ENCODE assay signal across 8 cellular contexts in genomic region chr1:149936992-149937705, GRCh38. TPM values are rescaled to one million over a fixed set of nuclear protein-coding genes. Genes with fewer than 3 reads are reported as not detected.
DNase-seq lines count a peak whose midpoint lies in the region; ATAC-seq and TF ChIP-seq lines count a peak whose summit lies in the region.

No MANE protein-coding gene starts in this region.

- H3K36me3 Mint-ChIP-seq in activated naive CD4-positive, alpha-beta T cell treated with anti-CD3 and anti-CD28 coated beads, Interleukin-2, amount 10 ng/mL, durations not matched to agents 7 days and 5 days: no peaks in the 10 kb centered on the region
- H3K36me3 Mint-ChIP-seq in endodermal cell (ENCODE audit: low read depth) (no peaks in the 10 kb centered on the region), nephron progenitor cell (ENCODE audit: low read depth) (peaks cover 2% of the 10 kb centered on the region)

- no peaks in the 10 kb centered on the region for H3K9me3 Mint-ChIP-seq in activated naive CD4-positive, alpha-beta T cell treated with anti-CD3 and anti-CD28 coated beads, Interleukin-2, amount 10 ng/mL, durations not matched to agents 7 days and 5 days
- H3K9me3 Mint-ChIP-seq in endodermal cell (no peaks in the 10 kb centered on the region), nephron progenitor cell (no peaks in the 10 kb centered on the region)

- peak overlapping the region; percentile 89 for H2AFZ ChIP-seq in PC-9

- H3K27ac ChIP-seq in PC-9 (peak overlapping the region; percentile 95), endodermal cell (ENCODE audit: low read depth, low read length) (no peak overlapping the region)

- peaks cover 38% of the 10 kb centered on the region for H3K4me1 Mint-ChIP-seq in activated naive CD4-positive, alpha-beta T cell treated with anti-CD3 and anti-CD28 coated beads, Interleukin-2, amount 10 ng/mL, durations not matched to agents 7 days and 5 days
- H3K4me1 Mint-ChIP-seq in endodermal cell (peaks cover 42% of the 10 kb centered on the region), nephron progenitor cell (peaks cover 58% of the 10 kb centered on the region)

- peak overlapping the region; percentile 11 for H3K27ac Mint-ChIP-seq in activated naive CD4-positive, alpha-beta T cell treated with anti-CD3 and anti-CD28 coated beads, Interleukin-2, amount 10 ng/mL, durations not matched to agents 7 days and 5 days
- peak overlapping the region; percentile 85 for H3K27ac Mint-ChIP-seq in endodermal cell
- H3K27ac Mint-ChIP-seq in nephron progenitor cell: no peak overlapping the region

- WGBS in endodermal cell (ENCODE audit: insufficient coverage in 1 of 2, insufficient read length in 1 of 2), 2 experiments: 30 to 39% methylated on average over 5 to 8 of the region's 8 CpGs

- peak overlapping the region; percentile 89 for H3K4me2 ChIP-seq in PC-9

- peaks cover 10% of the 10 kb centered on the region for H3K27me3 Mint-ChIP-seq in activated naive CD4-positive, alpha-beta T cell treated with anti-CD3 and anti-CD28 coated beads, Interleukin-2, amount 10 ng/mL, durations not matched to agents 7 days and 5 days
- H3K27me3 Mint-ChIP-seq in endodermal cell (ENCODE audit: insufficient read depth) (no peaks in the 10 kb centered on the region), nephron progenitor cell (ENCODE audit: low read depth, poor library complexity) (no peaks in the 10 kb centered on the region)

- ATAC-seq in HG03378 (IDR thresholded peaks at IDR 0.05; ENCODE audit: unreplicated experiment) (no peak), HG02610 (IDR thresholded peaks at IDR 0.05; ENCODE audit: unreplicated experiment) (no peak), HG02938 (IDR thresholded peaks at IDR 0.05; ENCODE audit: unreplicated experiment) (no peak)

- H3K9ac ChIP-seq in endodermal cell (ENCODE audit: extremely low read depth, low read length, poor library complexity, severe bottlenecking): no peak overlapping the region

- H3K9me2 ChIP-seq in PC-9 (ENCODE audit: insufficient read depth): no peaks in the 10 kb centered on the region

- no peaks in the 10 kb centered on the region for H3K79me2 ChIP-seq in PC-9 (ENCODE audit: low read depth)

- intact Hi-C loops in PC-9 (cut with micrococcal nuclease; ENCODE audit: unreplicated experiment): loop anchor here (1.0 kb wide), 1 partner anchor 10 kb away; the partner anchor contains the start of gene SF3B4

- no peak for DNase-seq in activated naive CD4-positive, alpha-beta T cell treated with anti-CD3 and anti-CD28 coated beads, Interleukin-2, amount 10 ng/mL, durations not matched to agents 7 days and 5 days
- DNase-seq in activated naive CD4-positive, alpha-beta T cell treated with anti-CD3 and anti-CD28 coated beads, Interleukin-2, amount 50 U/mL, for 16 hours: no peak
- DNase-seq in PC-9: peak; percentile 80 to 92
- peak; percentile 69 for DNase-seq in endodermal cell
- no peak for DNase-seq in nephron progenitor cell

- H3K27me3 ChIP-seq in PC-9 (ENCODE audit: insufficient read depth, low read depth) (no peaks in the 10 kb centered on the region), endodermal cell (ENCODE audit: control insufficient read depth, insufficient read depth, low read length, poor library complexity, severe bottlenecking) (no peaks in the 10 kb centered on the region)

- H4K20me1 ChIP-seq in PC-9 (ENCODE audit: insufficient read depth): no peaks in the 10 kb centered on the region

- H3K4me3 ChIP-seq in PC-9: peak overlapping the region; percentile 81
- H3K4me3 ChIP-seq in endodermal cell (ENCODE audit: low read length): peak overlapping the region; percentile 29

- H3K4me3 Mint-ChIP-seq in activated naive CD4-positive, alpha-beta T cell treated with anti-CD3 and anti-CD28 coated beads, Interleukin-2, amount 10 ng/mL, durations not matched to agents 7 days and 5 days: no peak overlapping the region
- peak overlapping the region; percentile 57 for H3K4me3 Mint-ChIP-seq in endodermal cell
- peak overlapping the region; percentile 84 for H3K4me3 Mint-ChIP-seq in nephron progenitor cell

- TF ChIP-seq CTCF in PC-9 (conservative IDR thresholded peaks at IDR 0.05) (0 out of 2 replicates have a peak, but pooled peaks have one; percentile 16), endodermal cell (conservative IDR thresholded peaks at IDR 0.05) (no peak), nephron progenitor cell (IDR thresholded peaks at IDR 0.05) (no peak)

- peaks cover 40% of the 10 kb centered on the region for H3K4me1 ChIP-seq in PC-9 (replicated peaks; ENCODE audit: insufficient read depth)
- H3K4me1 ChIP-seq in endodermal cell (ENCODE audit: control insufficient read depth, insufficient read depth, low read length): no peaks in the 10 kb centered on the region

- POLR2A ChIA-PET in PC-9 (lab: Charles Lee; ENCODE audit: unreplicated experiment): interaction anchor here (0.6 to 1.1 kb wide), 4 partner anchors 11 to 294 kb away, joined by 3 to 33 read pairs (median 4); a partner anchor contains a TSS

- H3F3A ChIP-seq in PC-9 (ENCODE audit: insufficient read depth, low read depth): peaks cover 52% of the 10 kb centered on the region

- TSS peak; percentile 15 for BruUV-seq in PC-9 (replicated peaks; lab: Mats Ljungman, UMichigan)

- H3K36me3 ChIP-seq in PC-9 (ENCODE audit: low read depth) (peaks cover under 1% of the 10 kb centered on the region; the same call in 1 of the 2 replicates), endodermal cell (ENCODE audit: control insufficient read depth, insufficient read depth, low read length) (no peaks in the 10 kb centered on the region)

- no peaks in the 10 kb centered on the region for H3K9me3 ChIP-seq in PC-9 (ENCODE audit: insufficient read depth, low read depth)
- H3K9me3 ChIP-seq in endodermal cell (ENCODE audit: control insufficient read depth, low read length): no peaks in the 10 kb centered on the region

- CTCF ChIA-PET in activated naive CD4-positive, alpha-beta T cell treated with anti-CD3 and anti-CD28 coated beads, Interleukin-2, amount 10 ng/mL, durations not matched to agents 7 days and 5 days (lab: Charles Lee): interaction anchor here (0.6 to 1.1 kb wide), 3 partner anchors 9 to 250 kb away, joined by 3 read pairs; no protein-coding TSS in a partner anchor
- CTCF ChIA-PET in PC-9 (lab: Charles Lee): no interaction called here

RNA-seq across cellular contexts. Expression of gene MTMR11, which starts 0.5 kb away (rescaled TPM):
- total RNA-seq in PC-9 (2021) (16.0 and 18.2 TPM in 2 replicates), endodermal cell (1 to 10 TPM; 4.7 to 6.6 TPM)
- polyA plus RNA-seq in endodermal cell (2013, experiment 1 of 2): 9.5 TPM
- polyA plus RNA-seq in endodermal cell (2013, experiment 2 of 2): 8.2 TPM

RNA-seq across cellular contexts. Expression of gene SF3B4, which starts 9.5 kb away (rescaled TPM):
- total RNA-seq in PC-9 (2021): 50.8 and 73.1 TPM in 2 replicates
- 10 to 100 TPM; 85.8 to 93.8 TPM for total RNA-seq in endodermal cell
- 78.1 TPM for polyA plus RNA-seq in endodermal cell (2013, experiment 1 of 2)
- polyA plus RNA-seq in endodermal cell (2013, experiment 2 of 2): 64.5 TPM

RNA-seq across cellular contexts. Expression of gene SV2A, which starts 19.5 kb away (rescaled TPM):
- total RNA-seq in PC-9 (2021) (0.20 and 0.33 TPM in 2 replicates), endodermal cell (10 to 100 TPM; 25.6 to 26.2 TPM)
- polyA plus RNA-seq in endodermal cell (2013, experiment 1 of 2): 36.6 TPM
- 31.9 TPM for polyA plus RNA-seq in endodermal cell (2013, experiment 2 of 2)

RNA-seq across cellular contexts. Expression of gene BOLA1, which starts 37.8 kb away (rescaled TPM):
- total RNA-seq in PC-9 (2021) (16.2 and 23.7 TPM in 2 replicates), endodermal cell (10 to 100 TPM; 10.2 to 14.7 TPM)
- polyA plus RNA-seq in endodermal cell (2013, experiment 1 of 2): 4.1 TPM
- 3.6 TPM for polyA plus RNA-seq in endodermal cell (2013, experiment 2 of 2)

Comparison
In these comparisons a context has a peak if more than half of its experiments do, and no peak if none do; other contexts are left out.
1. DNase-seq: peak in PC-9 (2 of 2) and endodermal cell (single experiment); none in activated naive CD4-positive, alpha-beta T cell treated with anti-CD3 and anti-CD28 coated beads, Interleukin-2, amount 10 ng/mL, durations not matched to agents 7 days and 5 days (single experiment), activated naive CD4-positive, alpha-beta T cell treated with anti-CD3 and anti-CD28 coated beads, Interleukin-2, amount 50 U/mL, for 16 hours (single experiment) and nephron progenitor cell (single experiment).
2. RNA of gene SV2A, which starts 19.5 kb away (total RNA-seq): 25.6 to 26.2 TPM in endodermal cell; 0.20 to 0.33 TPM in PC-9; every median in the first group is over 10 times any median in the second.